16 cellular contexts compared by ENCODE assay signal in the genomic region with DNA sequence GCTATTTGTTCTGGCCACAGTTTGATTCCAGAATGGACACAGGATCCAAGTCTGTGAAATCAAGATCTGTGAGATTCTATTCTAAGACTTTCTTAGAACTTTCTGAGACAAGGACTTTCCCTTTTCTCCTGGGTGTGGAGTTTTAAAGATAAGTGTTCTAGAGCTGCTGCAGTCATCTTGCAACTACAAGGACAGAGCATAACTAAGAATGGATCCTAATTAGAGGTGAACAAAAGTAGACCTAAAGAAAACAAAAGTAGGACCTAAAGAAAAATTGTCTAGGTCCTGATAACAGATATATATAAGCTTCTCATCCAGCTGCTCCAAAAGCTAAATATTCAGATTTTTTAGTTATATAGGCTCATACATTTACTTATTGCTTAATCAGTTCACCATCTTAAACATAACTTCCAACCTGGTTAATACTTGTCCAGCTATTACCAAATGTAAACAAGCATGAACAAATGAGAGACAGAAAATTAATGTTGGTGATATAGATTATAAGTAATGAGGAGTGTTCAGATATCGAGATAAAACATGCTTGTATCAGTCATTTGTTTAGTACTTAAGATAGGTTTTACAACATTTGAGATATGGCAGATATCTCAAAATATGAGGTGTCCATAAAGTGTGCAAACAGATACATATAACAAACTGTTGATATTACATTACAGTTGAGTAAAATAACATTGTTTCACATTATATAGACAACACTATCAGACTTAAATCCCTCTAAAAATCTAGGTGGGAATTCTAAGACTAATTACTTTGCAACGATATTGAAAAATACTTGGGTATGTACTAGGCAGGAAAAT.
DNase-seq lines count a peak whose midpoint lies in the region; ATAC-seq, FAIRE-seq and TF ChIP-seq lines count a peak whose summit lies in the region.
"Had no signal": no experiment of that assay in that cellular context is flagged by ENCODE, and none has a peak within 500 bp of the region (broad histone marks: within the 10 kb centered on the region; RNA-seq: fewer than 3 reads in every experiment).

No MANE protein-coding gene starts in this region.

- no TSS peak for BruUV-seq in GM12878 (replicated peaks; lab: Mats Ljungman, UMichigan)

- peak overlapping the region; percentile 75; the same call in 1 of the 2 replicates for H3K4me2 ChIP-seq in GM12878 (ENCODE audit: control insufficient read depth, insufficient read depth)
- no peak overlapping the region for H3K4me2 ChIP-seq in Karpas-422 (ENCODE audit: low read depth, low read length, poor library complexity, severe bottlenecking)

- in situ Hi-C loops in GM12878 (cut with MboI): no loop called here

- SMC1A ChIA-PET in GM12878 (lab: Charles Lee; ENCODE audit: uncharacterized antibody, unreplicated experiment): interaction anchor here (0.6 to 5.0 kb wide), 10 partner anchors 9 to 115 kb away, joined by 3 to 46 read pairs (median 4); partner anchors contain the start of genes CD200 and SLC9C1

- H3K79me2 ChIP-seq in GM12878 (ENCODE audit: control insufficient read depth, insufficient read depth, low read length) (no peaks in the 10 kb centered on the region), Karpas-422 (ENCODE audit: low read length) (no peaks in the 10 kb centered on the region)

- H3K9me3 ChIP-seq in GM12878 (replicated peaks; ENCODE audit: control insufficient read depth, insufficient read depth, low read length): no peaks in the 10 kb centered on the region; the same call in 1 of the 3 replicates
- no peaks in the 10 kb centered on the region for H3K9me3 ChIP-seq in Karpas-422 (ENCODE audit: low read length)
- H3K9me3 ChIP-seq: pancreas had no signal

- no peak overlapping the region for H3K4me3 ChIP-seq in GM12878
- H3K4me3 ChIP-seq in rectal smooth muscle tissue (ENCODE audit: low read length): peak overlapping the region; percentile 5
- H3K4me3 ChIP-seq in Karpas-422 (ENCODE audit: low read length): no peak overlapping the region
- H3K4me3 ChIP-seq: pancreas had no signal

- peak overlapping the region; percentile 56; the same call in 1 of the 2 replicates for H3K9ac ChIP-seq in GM12878 (ENCODE audit: control insufficient read depth, insufficient read depth, low read length)
- no peak overlapping the region for H3K9ac ChIP-seq in rectal smooth muscle tissue (ENCODE audit: low read length)
- no peak overlapping the region for H3K9ac ChIP-seq in Karpas-422 (ENCODE audit: low read length)

- TF ChIP-seq POLR2A in GM12878 (IDR thresholded peaks at IDR 0.05; ENCODE audit: low read depth, low read length) (no peak), erythroblast (IDR thresholded peaks at IDR 0.05; ENCODE audit: low read length) (no peak)

- TF ChIP-seq CTCF in GM12878 (IDR thresholded peaks at IDR 0.05 in 2 of 3, conservative IDR thresholded peaks at IDR 0.05 in 1 of 3; ENCODE audit: control insufficient read depth in 2 of 3, extremely low read depth in 1 of 3, insufficient read depth in 1 of 3, low read depth in 3 of 3, low read length in 3 of 3): no peak

- H3K36me3 ChIP-seq in GM12878 (ENCODE audit: control insufficient read depth in 2 of 2, insufficient read depth in 2 of 2, low read length in 1 of 2) (no peaks in the 10 kb centered on the region), rectal smooth muscle tissue (ENCODE audit: control insufficient read depth, insufficient read depth, low read length) (no peaks in the 10 kb centered on the region), Karpas-422 (ENCODE audit: insufficient read depth, low read length) (no peaks in the 10 kb centered on the region)
- H3K36me3 ChIP-seq: pancreas had no signal

- TF ChIP-seq EP300 in GM12878 (IDR thresholded peaks at IDR 0.05; ENCODE audit: borderline replicate concordance in 1 of 2, control insufficient read depth in 1 of 2, low read depth in 2 of 2, low read length in 2 of 2): no peak

- H3K27me3 ChIP-seq in GM12878 (replicated peaks in 1 of 2; ENCODE audit: control insufficient read depth in 2 of 2, insufficient read depth in 2 of 2, low read length in 1 of 2) (no peaks in the 10 kb centered on the region), rectal smooth muscle tissue (ENCODE audit: control insufficient read depth, insufficient read depth, low read length) (no peaks in the 10 kb centered on the region), Karpas-422 (ENCODE audit: low read length) (no peaks in the 10 kb centered on the region)
- H3K27me3 ChIP-seq: pancreas had no signal

- RAD21 ChIA-PET in GM12878 (lab: Charles Lee; ENCODE audit: unreplicated experiment): interaction anchor here (0.7 to 7.5 kb wide), 10 partner anchors 16 to 294 kb away, joined by 3 to 57 read pairs (median 5); partner anchors contain the start of gene CD200

- FAIRE-seq in GM12878 (lab: Jason Lieb, UNC): no peak
- FAIRE-seq: astrocyte, TTC549 had no signal

- H3K9me2 ChIP-seq in Karpas-422 (replicated peaks; ENCODE audit: insufficient read depth, low read length): no peaks in the 10 kb centered on the region

- DNase-seq in GM12878 (ENCODE audit: low read depth, low spot score): no peak
- no peak for DNase-seq in erythroblast (lab: John Stamatoyannopoulos, UW)
- DNase-seq in activated CD4-positive, alpha-beta T cell treated with anti-CD3 and anti-CD28 coated beads for 1 hour: no peak
- DNase-seq in T-helper 1 cell: no peak
- DNase-seq in Karpas-422: no peak
- DNase-seq: effector memory CD8-positive, alpha-beta T cell; GDM1; pancreas; stimulated activated naive CD4-positive, alpha-beta T cell treated with Interleukin-2 at 50 U/mL for 16 hours had no signal

- H4K20me1 ChIP-seq in GM12878 (ENCODE audit: control insufficient read depth, insufficient read depth) (no peaks in the 10 kb centered on the region), Karpas-422 (ENCODE audit: insufficient read depth, low read depth, low read length) (no peaks in the 10 kb centered on the region)

- WGBS in GM12878 (ENCODE audit: insufficient coverage, insufficient replicate concordance, low lambda C conversion rate, missing lambda C conversion rate): 96% methylated on average over 2 of the region's 2 CpGs

- H3K27ac ChIP-seq in GM12878 (ENCODE audit: control insufficient read depth, insufficient read depth) (peak overlapping the region; percentile 84), rectal smooth muscle tissue (ENCODE audit: low read depth, low read length) (no peak overlapping the region), Karpas-422 (ENCODE audit: low read length) (no peak overlapping the region)
- H3K27ac ChIP-seq: HL-60 had no signal

- TF ChIP-seq RAD21 in GM12878 (IDR thresholded peaks at IDR 0.05; ENCODE audit: insufficient read depth, low read depth, low read length): no peak

- intact Hi-C loops in GM12878 (cut with micrococcal nuclease; ENCODE audit: unreplicated experiment): loop anchor here (1.0 to 2.0 kb wide), 7 partner anchors 43 to 293 kb away; no protein-coding TSS in a partner anchor

- H2AFZ ChIP-seq in GM12878 (ENCODE audit: control insufficient read depth, low read depth, low read length) (peak overlapping the region; percentile 89), Karpas-422 (ENCODE audit: low read length) (no peak overlapping the region)

- ATAC-seq in GM18858 (IDR thresholded peaks at IDR 0.05; ENCODE audit: unreplicated experiment) (peak; percentile 26), HG02759 (IDR thresholded peaks at IDR 0.05; ENCODE audit: unreplicated experiment) (peak; percentile 35), GM12878 (peak; percentile 69)
- ATAC-seq: effector memory CD8-positive, alpha-beta T cell; pancreas; Right ventricle myocardium inferior had no signal

- H3K4me1 ChIP-seq in GM12878 (ENCODE audit: control insufficient read depth, insufficient read depth, low read length) (peaks cover 24% of the 10 kb centered on the region), rectal smooth muscle tissue (ENCODE audit: control insufficient read depth, insufficient read depth, low read length) (no peaks in the 10 kb centered on the region), Karpas-422 (ENCODE audit: low read length) (no peaks in the 10 kb centered on the region)
- H3K4me1 ChIP-seq: pancreas had no signal

- POLR2A ChIA-PET in GM12878 (lab: Charles Lee): interaction anchor here (1.1 to 1.4 kb wide), 2 partner anchors 18 to 53 kb away, joined by 3 read pairs; no protein-coding TSS in a partner anchor

- CTCF ChIA-PET in GM12878 (lab: Yijun Ruan, JAX): interaction anchor here (1.1 kb wide), 1 partner anchor 125 kb away, joined by 3 read pairs; no protein-coding TSS in a partner anchor

TF ChIP-seq in GM12878, 131 proteins besides CTCF, POLR2A, EP300 and RAD21 (continues in another document):
- 0 out of 2 replicates have a peak, but pooled peaks have one; percentile 16 for TF ChIP-seq MEF2A (IDR thresholded peaks at IDR 0.05; ENCODE audit: insufficient read depth, low read depth, low read length)
- TF ChIP-seq CEBPZ (IDR thresholded peaks at IDR 0.05; ENCODE audit: low read depth, low read length): no peak
- peak; percentile 23; the same call in 1 of the 2 replicates for TF ChIP-seq NFIC (IDR thresholded peaks at IDR 0.05; ENCODE audit: low read depth, low read length)
- TF ChIP-seq JUNB (IDR thresholded peaks at IDR 0.05): peak; percentile 60; the same call in 1 of the 2 replicates
- TF ChIP-seq TCF7 (IDR thresholded peaks at IDR 0.05; ENCODE audit: borderline replicate concordance): 0 out of 2 replicates have a peak, but pooled peaks have one; percentile 6
- 0 out of 2 replicates have a peak, but pooled peaks have one; percentile 16 for TF ChIP-seq BCL11A (IDR thresholded peaks at IDR 0.05; ENCODE audit: low read depth, low read length)
